ENCODE assay signal across 22 cellular contexts in the genomic region with DNA sequence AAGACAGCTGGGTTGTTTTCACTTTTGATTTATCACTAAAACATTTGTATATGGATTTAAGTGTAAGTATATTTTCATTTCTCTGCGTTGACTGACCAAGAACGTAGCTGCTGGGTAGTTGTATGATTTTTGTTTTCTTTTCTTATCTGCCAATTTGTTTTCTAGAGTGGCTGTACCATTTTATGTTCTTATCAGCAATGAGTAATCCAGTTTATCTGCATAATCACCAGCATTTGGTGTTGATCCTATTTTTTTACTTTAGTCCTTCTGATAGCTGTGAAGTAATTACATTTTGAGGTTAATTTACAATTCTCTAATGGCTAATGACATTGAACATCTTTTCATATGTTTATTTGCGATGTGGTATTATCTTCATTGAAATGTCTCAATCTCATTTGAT.
"Had no signal": no experiment of that assay in that cellular context is flagged by ENCODE, and none has a peak within 500 bp of the region (broad histone marks: within the 10 kb centered on the region; RNA-seq: fewer than 3 reads in every experiment).

No MANE protein-coding gene starts in this region.

- DNase-seq: IMR-90, Karpas-422, KG1, MG63, NCI-H1092, NCI-H1105 treated with DMSO at 0.1 percent for 48 hours, NCI-H1436, NCI-H187, NCI-H2029, NCI-H2081 treated with DMSO at 0.1 percent for 48 hours, NCI-H2171, NCI-H345, NCI-H446 treated with DMSO at 0.1 percent for 48 hours, NCI-H510A treated with DMSO at 0.1 percent for 48 hours, NCI-H526, PC-3, SHP77, T-helper 1 cell, T-helper 17 cell had no signal

- H3K4me1 Mint-ChIP-seq: T-helper 17 cell had no signal

- H3K27ac Mint-ChIP-seq: T-helper 17 cell had no signal

- H3K36me3 ChIP-seq: MG63 had no signal

- H3K9me3 ChIP-seq: MG63 had no signal

- H3K4me3 ChIP-seq: MG63 had no signal

- ATAC-seq: HepG2, Panc1, PC-3, T-helper 17 cell had no signal

- H3K27me3 Mint-ChIP-seq: T-helper 17 cell had no signal

- H3K27ac ChIP-seq: RWPE1 had no signal

- H3K4me3 Mint-ChIP-seq: T-helper 17 cell had no signal
